ENCODE assay signal across 1 cellular context in the genomic region with DNA sequence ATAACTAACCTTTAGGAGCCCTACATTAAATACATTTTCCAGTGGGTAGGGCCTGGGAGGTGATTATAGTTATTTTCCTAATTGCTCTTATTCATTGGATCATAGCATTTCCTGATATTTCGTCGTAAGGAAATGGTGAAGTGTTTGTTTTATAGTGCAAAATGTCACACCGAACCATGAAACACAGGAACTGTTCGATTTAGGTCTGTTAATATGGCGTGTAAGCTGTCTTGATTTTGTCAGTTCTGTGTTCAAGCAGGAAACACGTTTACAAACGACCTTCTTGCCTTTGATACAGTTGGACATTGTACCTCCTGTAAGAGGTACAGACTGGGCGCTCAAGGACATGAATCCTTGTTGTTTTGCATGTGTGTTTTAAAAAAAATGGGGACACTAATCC.
TF ChIP-seq lines count a peak whose summit lies in the region.

No MANE protein-coding gene starts in this region.

TF ChIP-seq in WTC11, 78 proteins besides CTCF, POLR2A, EP300 and RAD21:
- TF ChIP-seq E2F4 (CRISPR knock-in tag; IDR thresholded peaks at IDR 0.05; ENCODE audit: borderline replicate concordance, low read depth): no peak
- no peak for TF ChIP-seq TEAD1 (CRISPR knock-in tag; IDR thresholded peaks at IDR 0.05)
- TF ChIP-seq SMAD4 (CRISPR knock-in tag; IDR thresholded peaks at IDR 0.05): no peak
- TF ChIP-seq MAX (CRISPR knock-in tag; IDR thresholded peaks at IDR 0.05): no peak
- TF ChIP-seq NR3C1 (CRISPR knock-in tag; conservative IDR thresholded peaks at IDR 0.05; ENCODE audit: low read depth): no peak
- TF ChIP-seq IRF2 (CRISPR knock-in tag; IDR thresholded peaks at IDR 0.05; ENCODE audit: borderline replicate concordance, low read depth): no peak
- TF ChIP-seq IRF1 (CRISPR knock-in tag; IDR thresholded peaks at IDR 0.05): no peak
- TF ChIP-seq TEAD4 (CRISPR knock-in tag; IDR thresholded peaks at IDR 0.05): no peak
- TF ChIP-seq NR1H2 (CRISPR knock-in tag; IDR thresholded peaks at IDR 0.05): no peak
- no peak for TF ChIP-seq EMX1 (CRISPR knock-in tag; IDR thresholded peaks at IDR 0.05)
- no peak for TF ChIP-seq CREB1 (CRISPR knock-in tag; IDR thresholded peaks at IDR 0.05)
- TF ChIP-seq, protein P1, sequence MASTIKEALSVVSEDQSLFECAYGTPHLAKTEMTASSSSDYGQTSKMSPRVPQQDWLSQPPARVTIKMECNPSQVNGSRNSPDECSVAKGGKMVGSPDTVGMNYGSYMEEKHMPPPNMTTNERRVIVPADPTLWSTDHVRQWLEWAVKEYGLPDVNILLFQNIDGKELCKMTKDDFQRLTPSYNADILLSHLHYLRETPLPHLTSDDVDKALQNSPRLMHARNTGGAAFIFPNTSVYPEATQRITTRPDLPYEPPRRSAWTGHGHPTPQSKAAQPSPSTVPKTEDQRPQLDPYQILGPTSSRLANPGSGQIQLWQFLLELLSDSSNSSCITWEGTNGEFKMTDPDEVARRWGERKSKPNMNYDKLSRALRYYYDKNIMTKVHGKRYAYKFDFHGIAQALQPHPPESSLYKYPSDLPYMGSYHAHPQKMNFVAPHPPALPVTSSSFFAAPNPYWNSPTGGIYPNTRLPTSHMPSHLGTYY (CRISPR knock-in tag; IDR thresholded peaks at IDR 0.05): no peak
- TF ChIP-seq, protein P2, sequence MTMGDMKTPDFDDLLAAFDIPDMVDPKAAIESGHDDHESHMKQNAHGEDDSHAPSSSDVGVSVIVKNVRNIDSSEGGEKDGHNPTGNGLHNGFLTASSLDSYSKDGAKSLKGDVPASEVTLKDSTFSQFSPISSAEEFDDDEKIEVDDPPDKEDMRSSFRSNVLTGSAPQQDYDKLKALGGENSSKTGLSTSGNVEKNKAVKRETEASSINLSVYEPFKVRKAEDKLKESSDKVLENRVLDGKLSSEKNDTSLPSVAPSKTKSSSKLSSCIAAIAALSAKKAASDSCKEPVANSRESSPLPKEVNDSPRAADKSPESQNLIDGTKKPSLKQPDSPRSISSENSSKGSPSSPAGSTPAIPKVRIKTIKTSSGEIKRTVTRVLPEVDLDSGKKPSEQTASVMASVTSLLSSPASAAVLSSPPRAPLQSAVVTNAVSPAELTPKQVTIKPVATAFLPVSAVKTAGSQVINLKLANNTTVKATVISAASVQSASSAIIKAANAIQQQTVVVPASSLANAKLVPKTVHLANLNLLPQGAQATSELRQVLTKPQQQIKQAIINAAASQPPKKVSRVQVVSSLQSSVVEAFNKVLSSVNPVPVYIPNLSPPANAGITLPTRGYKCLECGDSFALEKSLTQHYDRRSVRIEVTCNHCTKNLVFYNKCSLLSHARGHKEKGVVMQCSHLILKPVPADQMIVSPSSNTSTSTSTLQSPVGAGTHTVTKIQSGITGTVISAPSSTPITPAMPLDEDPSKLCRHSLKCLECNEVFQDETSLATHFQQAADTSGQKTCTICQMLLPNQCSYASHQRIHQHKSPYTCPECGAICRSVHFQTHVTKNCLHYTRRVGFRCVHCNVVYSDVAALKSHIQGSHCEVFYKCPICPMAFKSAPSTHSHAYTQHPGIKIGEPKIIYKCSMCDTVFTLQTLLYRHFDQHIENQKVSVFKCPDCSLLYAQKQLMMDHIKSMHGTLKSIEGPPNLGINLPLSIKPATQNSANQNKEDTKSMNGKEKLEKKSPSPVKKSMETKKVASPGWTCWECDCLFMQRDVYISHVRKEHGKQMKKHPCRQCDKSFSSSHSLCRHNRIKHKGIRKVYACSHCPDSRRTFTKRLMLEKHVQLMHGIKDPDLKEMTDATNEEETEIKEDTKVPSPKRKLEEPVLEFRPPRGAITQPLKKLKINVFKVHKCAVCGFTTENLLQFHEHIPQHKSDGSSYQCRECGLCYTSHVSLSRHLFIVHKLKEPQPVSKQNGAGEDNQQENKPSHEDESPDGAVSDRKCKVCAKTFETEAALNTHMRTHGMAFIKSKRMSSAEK (CRISPR knock-in tag; IDR thresholded peaks at IDR 0.05; ENCODE audit: borderline replicate concordance): no peak
- TF ChIP-seq FOXP1 (CRISPR knock-in tag; IDR thresholded peaks at IDR 0.05; ENCODE audit: borderline replicate concordance): no peak
TF ChIP-seq in WTC11: peak in this region for 0.
